8 cellular contexts compared by ENCODE assay signal in the genomic region with DNA sequence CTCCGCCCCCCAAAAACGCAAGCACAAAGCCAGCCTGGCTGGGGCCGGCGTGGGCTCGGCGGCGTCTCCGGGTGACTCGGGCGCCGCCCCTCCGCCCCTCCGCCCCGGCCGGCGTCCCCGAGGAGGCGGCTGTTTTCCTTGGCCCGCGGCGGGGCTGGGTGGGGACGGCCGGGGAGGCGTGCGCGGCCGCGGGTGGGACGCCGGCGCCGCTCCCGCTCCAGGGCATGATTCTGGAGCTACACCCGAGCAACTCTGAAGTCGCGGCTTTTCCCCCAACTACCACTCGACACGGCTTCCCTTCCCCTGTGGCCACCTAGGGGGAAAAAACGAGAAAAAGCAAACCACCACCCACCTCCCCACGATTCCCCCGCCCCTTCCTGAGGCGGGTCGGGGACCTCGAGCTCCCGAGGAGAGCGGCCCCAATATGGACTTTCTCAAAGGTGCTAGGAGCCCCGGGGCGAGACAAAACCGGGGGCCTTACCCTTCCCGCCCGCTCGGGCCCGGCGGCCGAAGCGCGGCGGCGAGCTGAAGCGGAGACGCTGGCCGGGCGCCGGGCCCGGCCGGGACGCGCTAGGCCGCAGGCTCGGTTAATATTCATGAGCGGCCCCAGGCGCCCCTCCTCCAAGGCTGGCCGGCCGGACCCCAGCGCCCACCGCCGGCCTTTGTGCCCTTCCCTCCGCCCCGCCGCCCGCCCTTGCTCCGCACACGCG. TPM values are rescaled to one million over a fixed set of nuclear protein-coding genes. Genes with fewer than 3 reads are reported as not detected.
DNase-seq lines count a peak whose midpoint lies in the region; ATAC-seq, FAIRE-seq and TF ChIP-seq lines count a peak whose summit lies in the region.

No MANE protein-coding gene starts in this region.

- peaks cover 18% of the 10 kb centered on the region for H4K20me1 ChIP-seq in endothelial cell of umbilical vein (replicated peaks; ENCODE audit: control insufficient read depth, extremely low read depth, insufficient read depth, low read length)

- H3K9ac ChIP-seq in endothelial cell of umbilical vein (replicated peaks; ENCODE audit: extremely low read depth, insufficient read depth, low read length) = peak overlapping the region; percentile 94

- H3K9me1 ChIP-seq in endothelial cell of umbilical vein (replicated peaks; ENCODE audit: control insufficient read depth, extremely low read depth, insufficient read depth, low read length) = no peaks in the 10 kb centered on the region

- H3K27ac ChIP-seq in endothelial cell of umbilical vein (ENCODE audit: insufficient read depth, low read depth, low read length) = peak overlapping the region; percentile 85

- POLR2A ChIA-PET in endothelial cell of umbilical vein (lab: Charles Lee) = interaction anchor here (0.5 kb wide), 1 partner anchor 230 kb away, joined by 7 read pairs; no protein-coding TSS in a partner anchor

- ATAC-seq in activated CD8-positive, alpha-beta memory T cell treated with anti-CD3 and anti-CD28 coated beads, Interleukin-2, amount 10 ng/mL, durations not matched to agents 7 days and 5 days = peak; percentile 20

- CTCF ChIA-PET in activated CD8-positive, alpha-beta memory T cell treated with anti-CD3 and anti-CD28 coated beads, Interleukin-2, amount 10 ng/mL, durations not matched to agents 7 days and 5 days (lab: Charles Lee) = interaction anchor here (1.2 to 2.4 kb wide), 6 partner anchors 16 to 293 kb away, joined by 3 to 6 read pairs (median 4); partner anchors contain the start of genes ENKUR and THNSL1
- CTCF ChIA-PET in endothelial cell of umbilical vein (lab: Charles Lee) = interaction anchor here (0.7 to 4.3 kb wide), 5 partner anchors 16 to 358 kb away, joined by 3 to 27 read pairs (median 5); no protein-coding TSS in a partner anchor

- H3K9me3 Mint-ChIP-seq in activated CD8-positive, alpha-beta memory T cell treated with anti-CD3 and anti-CD28 coated beads, Interleukin-2, amount 10 ng/mL, durations not matched to agents 7 days and 5 days (ENCODE audit: low read depth) = no peaks in the 10 kb centered on the region
- no peaks in the 10 kb centered on the region for H3K9me3 Mint-ChIP-seq in stimulated activated naive CD8-positive, alpha-beta T cell treated with anti-CD3 and anti-CD28 coated beads, Interleukin-15, Interleukin-2, amounts not matched to agents 100 ng/mL and 50 ng/mL, for 24 hours

- H3K36me3 ChIP-seq in MG63 (peaks cover 25% of the 10 kb centered on the region), endothelial cell of umbilical vein (ENCODE audit: control insufficient read depth in 2 of 2, extremely low read depth in 1 of 2, insufficient read depth in 2 of 2, low read length in 2 of 2) (peaks cover 0 to 8% of the 10 kb centered on the region in 2 experiments)

- peak; percentile 64 for DNase-seq in GM12865 (ENCODE audit: low read depth)
- no peak for DNase-seq in H54 (ENCODE audit: insufficient read length, low spot score)
- peak; percentile 67 for DNase-seq in MG63
- DNase-seq in activated CD8-positive, alpha-beta memory T cell treated with anti-CD3 and anti-CD28 coated beads, Interleukin-2, amount 10 ng/mL, durations not matched to agents 7 days and 5 days = peak; percentile 70
- DNase-seq in endothelial cell of umbilical vein (ENCODE audit: low read depth, low spot score) = peak; percentile 59
- DNase-seq in mucosa of gallbladder (ENCODE audit: low spot score) = peak; percentile 21
- DNase-seq in amniotic stem cell (lab: John Stamatoyannopoulos, UW) = no peak

- BruUV-seq in endothelial cell of umbilical vein (replicated peaks; lab: Mats Ljungman, UMichigan) = no TSS peak

- FAIRE-seq in H54 (lab: Jason Lieb, UNC) (no peak), endothelial cell of umbilical vein (lab: Jason Lieb, UNC) (no peak)

- intact Hi-C loops in endothelial cell of umbilical vein (cut with micrococcal nuclease) = no loop called here

- H3K4me1 Mint-ChIP-seq in activated CD8-positive, alpha-beta memory T cell treated with anti-CD3 and anti-CD28 coated beads, Interleukin-2, amount 10 ng/mL, durations not matched to agents 7 days and 5 days = peaks cover 38% of the 10 kb centered on the region
- peaks cover 25% of the 10 kb centered on the region for H3K4me1 Mint-ChIP-seq in stimulated activated naive CD8-positive, alpha-beta T cell treated with anti-CD3 and anti-CD28 coated beads, Interleukin-15, Interleukin-2, amounts not matched to agents 100 ng/mL and 50 ng/mL, for 24 hours (ENCODE audit: low read depth)

- H3K36me3 Mint-ChIP-seq in activated CD8-positive, alpha-beta memory T cell treated with anti-CD3 and anti-CD28 coated beads, Interleukin-2, amount 10 ng/mL, durations not matched to agents 7 days and 5 days = peaks cover 7% of the 10 kb centered on the region
- peaks cover 9% of the 10 kb centered on the region for H3K36me3 Mint-ChIP-seq in stimulated activated naive CD8-positive, alpha-beta T cell treated with anti-CD3 and anti-CD28 coated beads, Interleukin-15, Interleukin-2, amounts not matched to agents 100 ng/mL and 50 ng/mL, for 24 hours (ENCODE audit: low read depth)

- H3K4me2 ChIP-seq in endothelial cell of umbilical vein (ENCODE audit: insufficient read depth, low read length) = peak overlapping the region; percentile 99

- H3K79me2 ChIP-seq in endothelial cell of umbilical vein (ENCODE audit: control insufficient read depth, insufficient read depth, low read length) = peaks cover 54% of the 10 kb centered on the region

- H3K4me1 ChIP-seq in endothelial cell of umbilical vein (ENCODE audit: control insufficient read depth, extremely low read depth, insufficient read depth, low read length) = peaks cover 44% of the 10 kb centered on the region

- no peaks in the 10 kb centered on the region for H3K9me3 ChIP-seq in MG63
- H3K9me3 ChIP-seq in endothelial cell of umbilical vein (replicated peaks; ENCODE audit: control insufficient read depth, insufficient read depth, low read length) = no peaks in the 10 kb centered on the region

- peak overlapping the region; percentile 71 for H2AFZ ChIP-seq in endothelial cell of umbilical vein (ENCODE audit: low read depth, low read length)

- TF ChIP-seq POLR2A in H54 (IDR thresholded peaks at IDR 0.05; ENCODE audit: low read depth, low read length) (peak; percentile 33; the same call in 1 of the 2 replicates), endothelial cell of umbilical vein (IDR thresholded peaks at IDR 0.05; ENCODE audit: low read depth, low read length) (no peak)

- H3K27me3 ChIP-seq in MG63 (no peaks in the 10 kb centered on the region), endothelial cell of umbilical vein (ENCODE audit: control insufficient read depth in 2 of 2, insufficient read depth in 2 of 2, low read length in 2 of 2) (no peaks in the 10 kb centered on the region)

- dilution Hi-C loops in endothelial cell of umbilical vein (cut with MboI; ENCODE audit: extremely low pct_ligation_motif_present, low sequenced_read_pairs) = no loop called here

- no peak for TF ChIP-seq CTCF in GM12865 (IDR thresholded peaks at IDR 0.05; ENCODE audit: insufficient read depth, low read depth, low read length, missing control alignments)
- TF ChIP-seq CTCF in endothelial cell of umbilical vein (IDR thresholded peaks at IDR 0.05; ENCODE audit: extremely low read depth in 1 of 2, insufficient read depth in 1 of 2, low read depth in 1 of 2, low read length in 2 of 2) = peak in 1 of 2 donors; percentile 4

- H3K27ac Mint-ChIP-seq in activated CD8-positive, alpha-beta memory T cell treated with anti-CD3 and anti-CD28 coated beads, Interleukin-2, amount 10 ng/mL, durations not matched to agents 7 days and 5 days = peak overlapping the region; percentile 88
- peak overlapping the region; percentile 82 for H3K27ac Mint-ChIP-seq in stimulated activated naive CD8-positive, alpha-beta T cell treated with anti-CD3 and anti-CD28 coated beads, Interleukin-15, Interleukin-2, amounts not matched to agents 100 ng/mL and 50 ng/mL, for 24 hours

- H3K4me3 ChIP-seq in GM12865 (ENCODE audit: low read depth, low read length) (peak overlapping the region; percentile 88), MG63 (peak overlapping the region; percentile 71), endothelial cell of umbilical vein (replicated peaks in 1 of 3; ENCODE audit: insufficient read depth in 1 of 3, low read depth in 1 of 3, low read length in 3 of 3) (peak overlapping the region; percentile 50 to 94 (median 91))

- H3K27me3 Mint-ChIP-seq in activated CD8-positive, alpha-beta memory T cell treated with anti-CD3 and anti-CD28 coated beads, Interleukin-2, amount 10 ng/mL, durations not matched to agents 7 days and 5 days = peaks cover 3% of the 10 kb centered on the region
- no peaks in the 10 kb centered on the region for H3K27me3 Mint-ChIP-seq in stimulated activated naive CD8-positive, alpha-beta T cell treated with anti-CD3 and anti-CD28 coated beads, Interleukin-15, Interleukin-2, amounts not matched to agents 100 ng/mL and 50 ng/mL, for 24 hours

- peak overlapping the region; percentile 82 for H3K4me3 Mint-ChIP-seq in activated CD8-positive, alpha-beta memory T cell treated with anti-CD3 and anti-CD28 coated beads, Interleukin-2, amount 10 ng/mL, durations not matched to agents 7 days and 5 days
- peak overlapping the region; percentile 85 for H3K4me3 Mint-ChIP-seq in stimulated activated naive CD8-positive, alpha-beta T cell treated with anti-CD3 and anti-CD28 coated beads, Interleukin-15, Interleukin-2, amounts not matched to agents 100 ng/mL and 50 ng/mL, for 24 hours

TF ChIP-seq in endothelial cell of umbilical vein, 7 proteins besides CTCF, POLR2A, EP300 and RAD21:
- peak; percentile 71 for TF ChIP-seq POLR2AphosphoS5 (IDR thresholded peaks at IDR 0.05; ENCODE audit: insufficient read depth, low read depth, low read length)
- TF ChIP-seq FOS (IDR thresholded peaks at IDR 0.05; ENCODE audit: borderline replicate concordance, insufficient read depth, low read length) = no peak

RNA-seq across cellular contexts. Expression of gene ARHGAP21, which starts 0.9 kb away (rescaled TPM):
- total RNA-seq in MG63 (2014; rRNA removed; shearing (Covaris generic); ENCODE audit: low replicate concordance) = 29.1 and 48.7 TPM in 2 replicates
- total RNA-seq in activated CD8-positive, alpha-beta memory T cell treated with anti-CD3 and anti-CD28 coated beads, Interleukin-2, amount 10 ng/mL, durations not matched to agents 7 days and 5 days = 10 to 100 TPM; 32.7 to 34.1 TPM
- 97.8 and 99.2 TPM in 2 replicates for total RNA-seq in endothelial cell of umbilical vein
- 26.6 and 29.5 TPM in 2 replicates for polyA plus RNA-seq in endothelial cell of umbilical vein
- 38.4 and 43.5 TPM in 2 replicates for polyA plus RNA-seq in endothelial cell of umbilical vein (2011; cell fraction: cytosol; rRNA removed)
- 140 and 156 TPM in 2 replicates for polyA plus RNA-seq in endothelial cell of umbilical vein (2011; cell fraction: nucleus; rRNA removed)
- 64.3 and 79.7 TPM in 2 replicates for polyA plus RNA-seq in endothelial cell of umbilical vein (2012)
- 118 and 134 TPM in 2 replicates for polyA minus RNA-seq in endothelial cell of umbilical vein
- 46.6 TPM for polyA minus RNA-seq in endothelial cell of umbilical vein (2011; cell fraction: cytosol; rRNA and poly(A)+ RNA removed)
- 138 and 231 TPM in 2 replicates for polyA minus RNA-seq in endothelial cell of umbilical vein (2011; cell fraction: nucleus; rRNA and poly(A)+ RNA removed)
- total RNA-seq in mucosa of gallbladder = 94.3 TPM

Comparison
In these comparisons a context has a peak if more than half of its experiments do, and no peak if none do; other contexts are left out.
1. DNase-seq: peak in GM12865 (single experiment), MG63 (single experiment), activated CD8-positive, alpha-beta memory T cell treated with anti-CD3 and anti-CD28 coated beads, Interleukin-2, amount 10 ng/mL, durations not matched to agents 7 days and 5 days (single experiment), endothelial cell of umbilical vein (single experiment) and mucosa of gallbladder (single experiment); none in H54 (single experiment) and amniotic stem cell (single experiment).
2. Peak in every context shown above with its lines, with median percentiles within 50 percentile points of each other: H3K4me3 ChIP-seq.